1 cellular context compared by ENCODE assay signal in genomic region chr14:24441904-24442239, GRCh38.
TF ChIP-seq lines count a peak whose summit lies in the region.

No MANE protein-coding gene starts in this region.

TF ChIP-seq in HepG2, 621 proteins besides CTCF, POLR2A, EP300 and RAD21 (continued from another document and continues in another):
- TF ChIP-seq SNAPC4 (CRISPR knock-in tag; IDR thresholded peaks at IDR 0.05) (peak; percentile 97), HNF1A (IDR thresholded peaks at IDR 0.05; ENCODE audit: low read depth) (no peak), HNF1A (CRISPR knock-in tag; IDR thresholded peaks at IDR 0.05; ENCODE audit: borderline replicate concordance) (peak; percentile 47; the same call in 1 of the 2 replicates), HNF4G (IDR thresholded peaks at IDR 0.05; ENCODE audit: borderline replicate concordance, low read depth, low read length) (no peak), HNF4G (CRISPR knock-in tag; IDR thresholded peaks at IDR 0.05; ENCODE audit: borderline replicate concordance, low read depth) (no peak), ZBTB39 (CRISPR knock-in tag; IDR thresholded peaks at IDR 0.05) (peak; percentile 2; the same call in 1 of the 2 replicates), PLSCR1 (CRISPR knock-in tag; IDR thresholded peaks at IDR 0.05; ENCODE audit: borderline replicate concordance) (0 out of 2 replicates have a peak, but pooled peaks have one; percentile 74), FUBP1 (CRISPR knock-in tag; IDR thresholded peaks at IDR 0.05; ENCODE audit: borderline replicate concordance) (peak; percentile 91), ATF5 (CRISPR knock-in tag; IDR thresholded peaks at IDR 0.05; ENCODE audit: low read depth) (0 out of 2 replicates have a peak, but pooled peaks have one; percentile 93), SNAPC2 (CRISPR knock-in tag; IDR thresholded peaks at IDR 0.05) (peak; percentile 88; the same call in 1 of the 2 replicates), ZNF235 (CRISPR knock-in tag; IDR thresholded peaks at IDR 0.05; ENCODE audit: borderline replicate concordance) (no peak; the same call in 1 of the 2 replicates), ZNF264 (CRISPR knock-in tag; IDR thresholded peaks at IDR 0.05) (no peak), PAWR (CRISPR knock-in tag; IDR thresholded peaks at IDR 0.05; ENCODE audit: borderline replicate concordance) (0 out of 2 replicates have a peak, but pooled peaks have one; percentile 52), ZNF263 (CRISPR knock-in tag; IDR thresholded peaks at IDR 0.05) (peak; percentile 79; the same call in 1 of the 2 replicates), ZNF816 (CRISPR knock-in tag; IDR thresholded peaks at IDR 0.05; ENCODE audit: borderline replicate concordance) (0 out of 2 replicates have a peak, but pooled peaks have one; percentile 95), ZIK1 (CRISPR knock-in tag; IDR thresholded peaks at IDR 0.05; ENCODE audit: borderline replicate concordance, low read depth) (no peak), ESRRA (CRISPR knock-in tag; IDR thresholded peaks at IDR 0.05; ENCODE audit: low read depth) (no peak), ZBTB8A (CRISPR knock-in tag; IDR thresholded peaks at IDR 0.05; ENCODE audit: borderline replicate concordance, low read depth) (0 out of 2 replicates have a peak, but pooled peaks have one; percentile 31), RNF2 (conservative IDR thresholded peaks at IDR 0.05; ENCODE audit: low read depth) (0 out of 2 replicates have a peak, but pooled peaks have one; percentile 24), CHCHD3 (CRISPR knock-in tag; IDR thresholded peaks at IDR 0.05) (0 out of 2 replicates have a peak, but pooled peaks have one; percentile 1), NR1H2 (CRISPR knock-in tag; IDR thresholded peaks at IDR 0.05; ENCODE audit: borderline replicate concordance, low read depth) (0 out of 2 replicates have a peak, but pooled peaks have one; percentile 14), ZBTB46 (CRISPR knock-in tag; IDR thresholded peaks at IDR 0.05; ENCODE audit: borderline replicate concordance) (peak; percentile 94; the same call in 1 of the 2 replicates), HOXD1 (CRISPR knock-in tag; IDR thresholded peaks at IDR 0.05) (no peak), RBM22 (optimal IDR thresholded peaks at IDR 0.05; ENCODE audit: low read length) (no peak), ZNF121 (CRISPR knock-in tag; IDR thresholded peaks at IDR 0.05) (no peak), ZNF207 (IDR thresholded peaks at IDR 0.05; ENCODE audit: borderline replicate concordance) (no peak), ZNF784 (CRISPR knock-in tag; IDR thresholded peaks at IDR 0.05; ENCODE audit: borderline replicate concordance) (0 out of 2 replicates have a peak, but pooled peaks have one; percentile 43), ZMAT5 (CRISPR knock-in tag; IDR thresholded peaks at IDR 0.05; ENCODE audit: borderline replicate concordance, low read depth) (0 out of 2 replicates have a peak, but pooled peaks have one; percentile 65), ZNF749 (CRISPR knock-in tag; IDR thresholded peaks at IDR 0.05; ENCODE audit: borderline replicate concordance) (no peak), MZF1 (CRISPR knock-in tag; IDR thresholded peaks at IDR 0.05; ENCODE audit: borderline replicate concordance) (peak; percentile 94; the same call in 1 of the 2 replicates), ARID2 (CRISPR knock-in tag; IDR thresholded peaks at IDR 0.05; ENCODE audit: borderline replicate concordance) (no peak; the same call in 1 of the 2 replicates), IKZF4 (CRISPR knock-in tag; IDR thresholded peaks at IDR 0.05; ENCODE audit: borderline replicate concordance, low read depth, not compliant biosample characterization) (peak; percentile 96), GTF3A (CRISPR knock-in tag; conservative IDR thresholded peaks at IDR 0.05) (peak; percentile 83; the same call in 1 of the 2 replicates), ZNF577 (CRISPR knock-in tag; IDR thresholded peaks at IDR 0.05; ENCODE audit: borderline replicate concordance, low read depth) (no peak), TCF12 (IDR thresholded peaks at IDR 0.05) (no peak), TCF12 (CRISPR knock-in tag; IDR thresholded peaks at IDR 0.05) (no peak; the same call in 1 of the 2 replicates), ZFP90 (CRISPR knock-in tag; IDR thresholded peaks at IDR 0.05; ENCODE audit: borderline replicate concordance) (no peak), CCAR2 (optimal IDR thresholded peaks at IDR 0.05; ENCODE audit: low read depth, low read length) (peak; percentile 8), ATRX (CRISPR knock-in tag; IDR thresholded peaks at IDR 0.05; ENCODE audit: borderline replicate concordance) (0 out of 2 replicates have a peak, but pooled peaks have one; percentile 24), ZNF256 (CRISPR knock-in tag; conservative IDR thresholded peaks at IDR 0.05) (no peak), ZNF12 (CRISPR knock-in tag; IDR thresholded peaks at IDR 0.05) (peak; percentile 44; the same call in 1 of the 2 replicates), REPIN1 (CRISPR knock-in tag; IDR thresholded peaks at IDR 0.05; ENCODE audit: borderline replicate concordance, low read depth) (no peak; the same call in 1 of the 2 replicates)
